Comparison of ENCODE assay signal across 1 cellular context in genomic region chr19:1408300-1409203, GRCh38.
TF ChIP-seq lines count a peak whose summit lies in the region.

No MANE protein-coding gene starts in this region.

TF ChIP-seq in HepG2, 621 proteins besides CTCF, POLR2A, EP300 and RAD21 (continued from another document and continues in another):
- TF ChIP-seq, protein P1, sequence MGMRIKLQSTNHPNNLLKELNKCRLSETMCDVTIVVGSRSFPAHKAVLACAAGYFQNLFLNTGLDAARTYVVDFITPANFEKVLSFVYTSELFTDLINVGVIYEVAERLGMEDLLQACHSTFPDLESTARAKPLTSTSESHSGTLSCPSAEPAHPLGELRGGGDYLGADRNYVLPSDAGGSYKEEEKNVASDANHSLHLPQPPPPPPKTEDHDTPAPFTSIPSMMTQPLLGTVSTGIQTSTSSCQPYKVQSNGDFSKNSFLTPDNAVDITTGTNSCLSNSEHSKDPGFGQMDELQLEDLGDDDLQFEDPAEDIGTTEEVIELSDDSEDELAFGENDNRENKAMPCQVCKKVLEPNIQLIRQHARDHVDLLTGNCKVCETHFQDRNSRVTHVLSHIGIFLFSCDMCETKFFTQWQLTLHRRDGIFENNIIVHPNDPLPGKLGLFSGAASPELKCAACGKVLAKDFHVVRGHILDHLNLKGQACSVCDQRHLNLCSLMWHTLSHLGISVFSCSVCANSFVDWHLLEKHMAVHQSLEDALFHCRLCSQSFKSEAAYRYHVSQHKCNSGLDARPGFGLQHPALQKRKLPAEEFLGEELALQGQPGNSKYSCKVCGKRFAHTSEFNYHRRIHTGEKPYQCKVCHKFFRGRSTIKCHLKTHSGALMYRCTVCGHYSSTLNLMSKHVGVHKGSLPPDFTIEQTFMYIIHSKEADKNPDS (CRISPR knock-in tag; IDR thresholded peaks at IDR 0.05) = no peak
- TF ChIP-seq PPARG (CRISPR knock-in tag; conservative IDR thresholded peaks at IDR 0.05) = no peak
- TF ChIP-seq, protein P2, sequence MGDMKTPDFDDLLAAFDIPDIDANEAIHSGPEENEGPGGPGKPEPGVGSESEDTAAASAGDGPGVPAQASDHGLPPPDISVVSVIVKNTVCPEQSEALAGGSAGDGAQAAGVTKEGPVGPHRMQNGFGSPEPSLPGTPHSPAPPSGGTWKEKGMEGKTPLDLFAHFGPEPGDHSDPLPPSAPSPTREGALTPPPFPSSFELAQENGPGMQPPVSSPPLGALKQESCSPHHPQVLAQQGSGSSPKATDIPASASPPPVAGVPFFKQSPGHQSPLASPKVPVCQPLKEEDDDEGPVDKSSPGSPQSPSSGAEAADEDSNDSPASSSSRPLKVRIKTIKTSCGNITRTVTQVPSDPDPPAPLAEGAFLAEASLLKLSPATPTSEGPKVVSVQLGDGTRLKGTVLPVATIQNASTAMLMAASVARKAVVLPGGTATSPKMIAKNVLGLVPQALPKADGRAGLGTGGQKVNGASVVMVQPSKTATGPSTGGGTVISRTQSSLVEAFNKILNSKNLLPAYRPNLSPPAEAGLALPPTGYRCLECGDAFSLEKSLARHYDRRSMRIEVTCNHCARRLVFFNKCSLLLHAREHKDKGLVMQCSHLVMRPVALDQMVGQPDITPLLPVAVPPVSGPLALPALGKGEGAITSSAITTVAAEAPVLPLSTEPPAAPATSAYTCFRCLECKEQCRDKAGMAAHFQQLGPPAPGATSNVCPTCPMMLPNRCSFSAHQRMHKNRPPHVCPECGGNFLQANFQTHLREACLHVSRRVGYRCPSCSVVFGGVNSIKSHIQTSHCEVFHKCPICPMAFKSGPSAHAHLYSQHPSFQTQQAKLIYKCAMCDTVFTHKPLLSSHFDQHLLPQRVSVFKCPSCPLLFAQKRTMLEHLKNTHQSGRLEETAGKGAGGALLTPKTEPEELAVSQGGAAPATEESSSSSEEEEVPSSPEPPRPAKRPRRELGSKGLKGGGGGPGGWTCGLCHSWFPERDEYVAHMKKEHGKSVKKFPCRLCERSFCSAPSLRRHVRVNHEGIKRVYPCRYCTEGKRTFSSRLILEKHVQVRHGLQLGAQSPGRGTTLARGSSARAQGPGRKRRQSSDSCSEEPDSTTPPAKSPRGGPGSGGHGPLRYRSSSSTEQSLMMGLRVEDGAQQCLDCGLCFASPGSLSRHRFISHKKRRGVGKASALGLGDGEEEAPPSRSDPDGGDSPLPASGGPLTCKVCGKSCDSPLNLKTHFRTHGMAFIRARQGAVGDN (CRISPR knock-in tag; IDR thresholded peaks at IDR 0.05) = peak; percentile 84
- TF ChIP-seq MTA1 (CRISPR knock-in tag; IDR thresholded peaks at IDR 0.05; ENCODE audit: borderline replicate concordance) = no peak
- peak; percentile 47; the same call in 1 of the 2 replicates for TF ChIP-seq ZFX (CRISPR knock-in tag; IDR thresholded peaks at IDR 0.05; ENCODE audit: low read depth)
- TF ChIP-seq USF2 (IDR thresholded peaks at IDR 0.05; ENCODE audit: low read depth, low read length) = no peak
- no peak for TF ChIP-seq USF2 (CRISPR knock-in tag; IDR thresholded peaks at IDR 0.05; ENCODE audit: borderline replicate concordance)
- TF ChIP-seq TRAFD1 (CRISPR knock-in tag; IDR thresholded peaks at IDR 0.05; ENCODE audit: borderline replicate concordance) = no peak
- TF ChIP-seq SMARCC2 (IDR thresholded peaks at IDR 0.05) = no peak
- TF ChIP-seq CENPT (CRISPR knock-in tag; IDR thresholded peaks at IDR 0.05; ENCODE audit: low read depth) = no peak
- no peak for TF ChIP-seq ETV5 (CRISPR knock-in tag; IDR thresholded peaks at IDR 0.05; ENCODE audit: borderline replicate concordance)
- no peak for TF ChIP-seq ZBTB42 (CRISPR knock-in tag; IDR thresholded peaks at IDR 0.05)
- TF ChIP-seq, protein P3, sequence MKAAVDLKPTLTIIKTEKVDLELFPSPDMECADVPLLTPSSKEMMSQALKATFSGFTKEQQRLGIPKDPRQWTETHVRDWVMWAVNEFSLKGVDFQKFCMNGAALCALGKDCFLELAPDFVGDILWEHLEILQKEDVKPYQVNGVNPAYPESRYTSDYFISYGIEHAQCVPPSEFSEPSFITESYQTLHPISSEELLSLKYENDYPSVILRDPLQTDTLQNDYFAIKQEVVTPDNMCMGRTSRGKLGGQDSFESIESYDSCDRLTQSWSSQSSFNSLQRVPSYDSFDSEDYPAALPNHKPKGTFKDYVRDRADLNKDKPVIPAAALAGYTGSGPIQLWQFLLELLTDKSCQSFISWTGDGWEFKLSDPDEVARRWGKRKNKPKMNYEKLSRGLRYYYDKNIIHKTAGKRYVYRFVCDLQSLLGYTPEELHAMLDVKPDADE (CRISPR knock-in tag; IDR thresholded peaks at IDR 0.05) = no peak
- no peak for TF ChIP-seq ZNF629 (CRISPR knock-in tag; conservative IDR thresholded peaks at IDR 0.05)
- TF ChIP-seq RARA (CRISPR knock-in tag; IDR thresholded peaks at IDR 0.05) = no peak
- TF ChIP-seq ZNF142 (CRISPR knock-in tag; IDR thresholded peaks at IDR 0.05) = 0 out of 2 replicates have a peak, but pooled peaks have one; percentile 37
- TF ChIP-seq TRIM22 (IDR thresholded peaks at IDR 0.05) = no peak
- TF ChIP-seq ZBTB33 (CRISPR knock-in tag; IDR thresholded peaks at IDR 0.05) = no peak
- no peak for TF ChIP-seq ARHGAP35 (CRISPR knock-in tag; IDR thresholded peaks at IDR 0.05; ENCODE audit: borderline replicate concordance)
- no peak; the same call in 1 of the 2 replicates for TF ChIP-seq ZBTB38 (CRISPR knock-in tag; IDR thresholded peaks at IDR 0.05)
- no peak for TF ChIP-seq ZNF558 (CRISPR knock-in tag; IDR thresholded peaks at IDR 0.05; ENCODE audit: borderline replicate concordance)
- no peak; the same call in 1 of the 2 replicates for TF ChIP-seq ZNF615 (CRISPR knock-in tag; IDR thresholded peaks at IDR 0.05; ENCODE audit: borderline replicate concordance)
- no peak for TF ChIP-seq MAFG (CRISPR knock-in tag; IDR thresholded peaks at IDR 0.05)
- TF ChIP-seq ZSCAN22 (CRISPR knock-in tag; IDR thresholded peaks at IDR 0.05) = no peak
- no peak for TF ChIP-seq ZFP1 (CRISPR knock-in tag; IDR thresholded peaks at IDR 0.05)
- peak; percentile 34; the same call in 1 of the 2 replicates for TF ChIP-seq RXRA (CRISPR knock-in tag; IDR thresholded peaks at IDR 0.05)
- TF ChIP-seq E2F2 (CRISPR knock-in tag; IDR thresholded peaks at IDR 0.05; ENCODE audit: borderline replicate concordance) = no peak
- TF ChIP-seq CEBPG (CRISPR knock-in tag; IDR thresholded peaks at IDR 0.05) = no peak
- no peak for TF ChIP-seq TAF15 (IDR thresholded peaks at IDR 0.05; ENCODE audit: low read depth, low read length, poor library complexity, severe bottlenecking)
- peak; percentile 46; the same call in 1 of the 2 replicates for TF ChIP-seq ERF (CRISPR knock-in tag; IDR thresholded peaks at IDR 0.05)
- no peak for TF ChIP-seq ZNF619 (CRISPR knock-in tag; IDR thresholded peaks at IDR 0.05)
- TF ChIP-seq GABPB1 (CRISPR knock-in tag; IDR thresholded peaks at IDR 0.05) = peak; percentile 68; the same call in 1 of the 2 replicates
- TF ChIP-seq ZNF768 (CRISPR knock-in tag; IDR thresholded peaks at IDR 0.05) = peak; percentile 33; the same call in 1 of the 2 replicates
- no peak for TF ChIP-seq ZNF788 (CRISPR knock-in tag; IDR thresholded peaks at IDR 0.05; ENCODE audit: borderline replicate concordance)
